In genomic region chr7:41698726-41699125, GRCh38 we compare ENCODE assay signal across 10 cellular contexts. TPM values are rescaled to one million over a fixed set of nuclear protein-coding genes. Genes with fewer than 3 reads are reported as not detected.
DNase-seq lines count a peak whose midpoint lies in the region; ATAC-seq and TF ChIP-seq lines count a peak whose summit lies in the region.
"Had no signal": no experiment of that assay in that cellular context is flagged by ENCODE, and none has a peak within 500 bp of the region (broad histone marks: within the 10 kb centered on the region; RNA-seq: fewer than 3 reads in every experiment).

No MANE protein-coding gene starts in this region.

- H3K27ac ChIP-seq in HUES6 (ENCODE audit: low read depth, low read length) (no peak overlapping the region), breast epithelium (peak overlapping the region; percentile 75 to 86), testis (peak overlapping the region in 1 of 2 donors; percentile 82)

- H3K9me3 ChIP-seq in HUES6 (ENCODE audit: control insufficient read depth, insufficient read depth, low read depth, low read length) (no peaks in the 10 kb centered on the region), breast epithelium (no peaks in the 10 kb centered on the region), iPS-18c (ENCODE audit: control insufficient read depth, insufficient read depth, low read length) (no peaks in the 10 kb centered on the region), testis (no peaks in the 10 kb centered on the region)

- H3K9ac ChIP-seq in HUES6 (ENCODE audit: low read length): no peak overlapping the region

- H3K36me3 ChIP-seq in HUES6 (ENCODE audit: control insufficient read depth, insufficient read depth, low read length) (no peaks in the 10 kb centered on the region), breast epithelium (no peaks in the 10 kb centered on the region), testis (ENCODE audit: low read depth, missing control alignments) (no peaks in the 10 kb centered on the region)

- no peaks in the 10 kb centered on the region for H3K9me3 Mint-ChIP-seq in activated CD4-positive, alpha-beta T cell treated with anti-CD3 and anti-CD28 coated beads for 36 hours (ENCODE audit: low read depth)
- H3K9me3 Mint-ChIP-seq: activated CD8-positive, alpha-beta T cell treated with anti-CD3 and anti-CD28 coated beads for 36 hours had no signal

- intact Hi-C loops in breast epithelium (cut with DNase I; ENCODE audit: low total_unique reads): no loop called here
- intact Hi-C loops in testis (cut with DNase I; ENCODE audit: low total_unique reads): no loop called here
- intact Hi-C loops in activated CD4-positive, alpha-beta T cell treated with anti-CD3 and anti-CD28 coated beads for 36 hours (cut with DNase I, micrococcal nuclease): loop anchor here (5.0 kb wide), 3 partner anchors 696 to 1466 kb away; no protein-coding TSS in a partner anchor

- 52 to 57% methylated on average over 4 of the region's 4 CpGs for WGBS in testis, 2 donors

- peaks cover 3% of the 10 kb centered on the region for H3K4me1 Mint-ChIP-seq in activated CD4-positive, alpha-beta T cell treated with anti-CD3 and anti-CD28 coated beads for 36 hours

- no peaks in the 10 kb centered on the region for H3K36me3 Mint-ChIP-seq in activated CD4-positive, alpha-beta T cell treated with anti-CD3 and anti-CD28 coated beads for 36 hours (ENCODE audit: low read depth)

- H3K27me3 Mint-ChIP-seq in activated CD4-positive, alpha-beta T cell treated with anti-CD3 and anti-CD28 coated beads for 36 hours: peaks cover 46% of the 10 kb centered on the region

- no peak for TF ChIP-seq POLR2A in breast epithelium (IDR thresholded peaks at IDR 0.05)
- TF ChIP-seq POLR2A in testis (IDR thresholded peaks at IDR 0.05): no peak

- H3K4me3 ChIP-seq in HUES6 (ENCODE audit: low read depth, low read length) (peak overlapping the region; percentile 79), breast epithelium (peak overlapping the region; percentile 40 to 63 (median 50)), iPS-18c (ENCODE audit: insufficient read depth, low read depth, low read length) (peak overlapping the region; percentile 49; the same call in 1 of the 2 replicates), testis (peak overlapping the region; percentile 54 to 57)

- H3K4me3 Mint-ChIP-seq in activated CD4-positive, alpha-beta T cell treated with anti-CD3 and anti-CD28 coated beads for 36 hours: no peak overlapping the region
- H3K4me3 Mint-ChIP-seq: activated CD8-positive, alpha-beta T cell treated with anti-CD3 and anti-CD28 coated beads for 36 hours had no signal

- H3K4me1 ChIP-seq in HUES6 (ENCODE audit: control insufficient read depth, insufficient read depth, low read length) (peaks cover 43% of the 10 kb centered on the region), breast epithelium (no peaks in the 10 kb centered on the region), testis (peaks cover 4% of the 10 kb centered on the region)

- ATAC-seq in activated CD4-positive, alpha-beta T cell treated with anti-CD3 and anti-CD28 coated beads for 36 hours: no peak
- ATAC-seq: activated CD8-positive, alpha-beta T cell treated with anti-CD3 and anti-CD28 coated beads for 36 hours had no signal

- no peak overlapping the region for H3K27ac Mint-ChIP-seq in activated CD4-positive, alpha-beta T cell treated with anti-CD3 and anti-CD28 coated beads for 36 hours
- H3K27ac Mint-ChIP-seq: activated CD8-positive, alpha-beta T cell treated with anti-CD3 and anti-CD28 coated beads for 36 hours had no signal

- POLR2A ChIA-PET in activated CD4-positive, alpha-beta T cell treated with anti-CD3 and anti-CD28 coated beads for 36 hours (lab: Charles Lee): no interaction called here

- TF ChIP-seq CTCF in breast epithelium (IDR thresholded peaks at IDR 0.05) (no peak), testis (IDR thresholded peaks at IDR 0.05) (no peak)

- DNase-seq in breast epithelium (ENCODE audit: low spot score in 2 of 2): no peak
- no peak for DNase-seq in testis
- DNase-seq in NCI-H1092 (lab: John Stamatoyannopoulos, UW): no peak
- no peak for DNase-seq in activated CD4-positive, alpha-beta T cell treated with anti-CD3 and anti-CD28 coated beads for 36 hours
- no peak for DNase-seq in NCI-H2107 treated with DMSO at 0.1 percent for 48 hours (lab: John Stamatoyannopoulos, UW; ENCODE audit: unreplicated experiment)
- no peak for DNase-seq in SKM-1 (lab: John Stamatoyannopoulos, UW; ENCODE audit: unreplicated experiment)
- DNase-seq: activated CD8-positive, alpha-beta T cell treated with anti-CD3 and anti-CD28 coated beads for 36 hours; NCI-H187 had no signal

- H3K27me3 ChIP-seq in HUES6 (ENCODE audit: control insufficient read depth, insufficient read depth, low read length) (peaks cover 27% of the 10 kb centered on the region), breast epithelium (no peaks in the 10 kb centered on the region), testis (no peaks in the 10 kb centered on the region)

- CTCF ChIA-PET in activated CD4-positive, alpha-beta T cell treated with anti-CD3 and anti-CD28 coated beads for 36 hours (lab: Charles Lee): interaction anchor here (1.4 kb wide), 1 partner anchor 11 kb away, joined by 5 read pairs; no protein-coding TSS in a partner anchor

RNA-seq across cellular contexts. Expression of gene INHBA, which starts 4.2 kb away (rescaled TPM):
- 1 to 10 TPM in 1 of 3 donors, under 1 TPM in 2; 0.59 to 2.0 (median 0.64) TPM for total RNA-seq in breast epithelium
- 1 to 10 TPM; 5.7 to 8.0 TPM for total RNA-seq in testis
- 2.5 TPM for polyA plus RNA-seq in testis (ENCODE audit: insufficient read depth, low read depth, low replicate concordance)
- not detected for total RNA-seq in activated CD4-positive, alpha-beta T cell treated with anti-CD3 and anti-CD28 coated beads for 36 hours
- total RNA-seq: activated CD8-positive, alpha-beta T cell treated with anti-CD3 and anti-CD28 coated beads for 36 hours had no signal

Comparison
In these comparisons a context has a peak if more than half of its experiments do, and no peak if none do; other contexts are left out.
1. intact Hi-C loops: an anchor here in activated CD4-positive, alpha-beta T cell treated with anti-CD3 and anti-CD28 coated beads for 36 hours (5.0 kb wide); none called in breast epithelium and testis.